10 cellular contexts compared by ENCODE assay signal in the genomic region with DNA sequence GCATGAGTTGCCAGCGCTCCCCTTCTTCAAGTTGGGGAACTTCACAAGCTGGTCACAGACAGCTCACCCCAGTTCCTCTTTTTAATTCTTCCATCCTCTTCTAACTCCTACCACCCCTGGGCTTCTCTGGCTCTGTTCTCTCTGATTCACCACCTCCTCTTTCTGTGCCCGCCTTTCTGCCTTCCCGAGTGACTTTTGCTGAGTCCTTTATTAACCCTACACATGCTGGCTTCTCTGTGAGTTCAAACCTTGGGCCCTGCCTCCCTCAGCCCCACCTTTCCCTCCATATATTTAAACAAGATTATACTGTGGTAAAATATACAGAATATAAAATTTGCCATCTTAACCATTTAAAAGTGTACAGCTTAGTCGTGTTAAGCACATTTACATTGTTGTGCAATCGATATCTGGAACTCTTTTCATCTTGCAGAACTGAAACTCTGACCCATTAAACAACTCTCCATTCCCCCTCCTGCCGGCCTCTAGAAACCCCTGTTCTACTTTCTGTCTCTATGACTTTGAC. TPM values are rescaled to one million over a fixed set of nuclear protein-coding genes. Genes with fewer than 3 reads are reported as not detected.
DNase-seq lines count a peak whose midpoint lies in the region; ATAC-seq, FAIRE-seq and TF ChIP-seq lines count a peak whose summit lies in the region.
"Had no signal": no experiment of that assay in that cellular context is flagged by ENCODE, and none has a peak within 500 bp of the region (broad histone marks: within the 10 kb centered on the region; RNA-seq: fewer than 3 reads in every experiment).

No MANE protein-coding gene starts in this region.

- no peak for FAIRE-seq in GM12892 (lab: Jason Lieb, UNC)

- DNase-seq in GF-D8 (lab: John Stamatoyannopoulos, UW) (peak; percentile 83), fibroblast of the aortic adventitia (ENCODE audit: low read depth) (peak; percentile 15), GM12892 (ENCODE audit: insufficient read length) (no peak), superior temporal gyrus (ENCODE audit: extremely low spot score) (no peak), DMS 273 treated with DMSO at 0.1 percent for 48 hours (lab: John Stamatoyannopoulos, UW) (no peak)
- DNase-seq in central memory CD4-positive, alpha-beta T cell, result no peak
- DNase-seq: NK-92 treated with Interleukin-12 subunit alpha and Interleukin-12 subunit beta, amount 100 ng/mL, for 24 hours had no signal

- no peak for TF ChIP-seq POLR2A in GM12892 (IDR thresholded peaks at IDR 0.05; ENCODE audit: low read depth, low read length)

- TF ChIP-seq CTCF in fibroblast of the aortic adventitia (IDR thresholded peaks at IDR 0.05; ENCODE audit: insufficient read depth, low read length), result no peak

- H3K4me3 ChIP-seq in fibroblast of the aortic adventitia (ENCODE audit: low read depth, low read length), result no peak overlapping the region
- H3K4me3 ChIP-seq: thoracic aorta had no signal

- ATAC-seq in GM21515 (IDR thresholded peaks at IDR 0.05; ENCODE audit: unreplicated experiment), result peak; percentile 62
- peak; percentile 60 for ATAC-seq in HG03565 (IDR thresholded peaks at IDR 0.05; ENCODE audit: unreplicated experiment)

RNA-seq across cellular contexts. Expression of gene SLC46A2, which starts 32.0 kb away (rescaled TPM):
- total RNA-seq in fibroblast of the aortic adventitia (ENCODE audit: low replicate concordance), result not detected in 2 replicates
- polyA plus RNA-seq in GM12892 (2012; ENCODE audit: missing spikeins), result not detected

Comparison
In these comparisons a context has a peak if more than half of its experiments do, and no peak if none do; other contexts are left out.
1. DNase-seq: peak in GF-D8 (single experiment) and fibroblast of the aortic adventitia (single experiment); none in central memory CD4-positive, alpha-beta T cell (single experiment), GM12892 (single experiment), superior temporal gyrus (single experiment) and DMS 273 treated with DMSO at 0.1 percent for 48 hours (single experiment).